In genomic region chr1:70760170-70760569, GRCh38 we compare ENCODE assay signal across 24 cellular contexts.
DNase-seq lines count a peak whose midpoint lies in the region; ATAC-seq, FAIRE-seq and TF ChIP-seq lines count a peak whose summit lies in the region.
"Had no signal": no experiment of that assay in that cellular context is flagged by ENCODE, and none has a peak within 500 bp of the region (broad histone marks: within the 10 kb centered on the region; RNA-seq: fewer than 3 reads in every experiment).

No MANE protein-coding gene starts in this region.

- H3K27ac Mint-ChIP-seq in HFFc6 (peak overlapping the region; percentile 4; the same call in 1 of the 2 replicates), astrocyte (ENCODE audit: unreplicated experiment) (peak overlapping the region; percentile 83)
- H3K27ac Mint-ChIP-seq: CD8-positive, alpha-beta memory T cell had no signal

- DNase-seq in AG08395 (ENCODE audit: low spot score), result peak; percentile 22
- DNase-seq in HFFc6, result peak; percentile 32
- DNase-seq in astrocyte (ENCODE audit: low read depth), result peak; percentile 2
- DNase-seq in kidney, result no peak
- no peak for DNase-seq in activated gamma-delta T cell (lab: John Stamatoyannopoulos, UW)
- no peak for DNase-seq in NCI-H69 (lab: John Stamatoyannopoulos, UW)
- DNase-seq: ACHN; Calu3; CD8-positive, alpha-beta memory T cell; DMS153; H7; Kasumi-1; MM.1S; NCI-H1092; NCI-H1436 treated with DMSO at 0.1 percent for 48 hours; NCI-H2029 treated with DMSO at 0.1 percent for 48 hours; NCI-H226; NCI-H510A treated with DMSO at 0.1 percent for 48 hours had no signal

- H3K79me2 ChIP-seq in astrocyte (ENCODE audit: insufficient read depth, low read length), result no peaks in the 10 kb centered on the region

- no peak overlapping the region for H3K9ac ChIP-seq in astrocyte (ENCODE audit: low read length)
- no peak overlapping the region for H3K9ac ChIP-seq in kidney (ENCODE audit: low read length in 2 of 2)

- peaks cover 25% of the 10 kb centered on the region for H3K9me3 Mint-ChIP-seq in HFFc6
- H3K9me3 Mint-ChIP-seq in astrocyte (ENCODE audit: unreplicated experiment), result peaks cover 2% of the 10 kb centered on the region

- peaks cover 6% of the 10 kb centered on the region for H3K36me3 Mint-ChIP-seq in HFFc6 (ENCODE audit: low read depth)
- no peaks in the 10 kb centered on the region for H3K36me3 Mint-ChIP-seq in astrocyte (ENCODE audit: low read depth, unreplicated experiment)
- H3K36me3 Mint-ChIP-seq: CD8-positive, alpha-beta memory T cell had no signal

- H3K27ac ChIP-seq in astrocyte (ENCODE audit: low read depth, low read length), result no peak overlapping the region
- H3K27ac ChIP-seq in kidney (ENCODE audit: low read depth in 2 of 2, low read length in 2 of 2), result no peak overlapping the region
- H3K27ac ChIP-seq: 22Rv1, C4-2B, SJSA1 had no signal

- H3K36me3 ChIP-seq in astrocyte (ENCODE audit: insufficient read depth, low read length) (no peaks in the 10 kb centered on the region), kidney (ENCODE audit: control insufficient read depth in 1 of 2, insufficient read depth in 2 of 2, low read length in 2 of 2) (no peaks in the 10 kb centered on the region)
- H3K36me3 ChIP-seq: SJSA1 had no signal

- FAIRE-seq in astrocyte (lab: Jason Lieb, UNC) (no peak), kidney (lab: Jason Lieb, UNC) (peak; percentile 25)

- ATAC-seq in HG03108 (IDR thresholded peaks at IDR 0.05; ENCODE audit: unreplicated experiment) (no peak), GM18511 (IDR thresholded peaks at IDR 0.05; ENCODE audit: unreplicated experiment) (no peak)
- ATAC-seq: Right ventricle myocardium inferior had no signal

- no peak overlapping the region for H3K4me2 ChIP-seq in astrocyte (ENCODE audit: low read length)

- H4K20me1 ChIP-seq in astrocyte (ENCODE audit: insufficient read depth, low read length), result no peaks in the 10 kb centered on the region

- H3K4me1 ChIP-seq in astrocyte (ENCODE audit: insufficient read depth, low read length) (no peaks in the 10 kb centered on the region), kidney (ENCODE audit: control insufficient read depth in 1 of 2, insufficient read depth in 1 of 2, low read depth in 1 of 2, low read length in 2 of 2) (no peaks in the 10 kb centered on the region)
- H3K4me1 ChIP-seq: SJSA1 had no signal

- peak overlapping the region; percentile 65; the same call in 1 of the 2 replicates for H3K4me3 Mint-ChIP-seq in HFFc6
- no peak overlapping the region for H3K4me3 Mint-ChIP-seq in astrocyte (ENCODE audit: unreplicated experiment)
- H3K4me3 Mint-ChIP-seq: CD8-positive, alpha-beta memory T cell had no signal

- intact Hi-C loops in kidney (cut with DNase I), result no loop called here

- no peaks in the 10 kb centered on the region for H3K27me3 Mint-ChIP-seq in HFFc6 (ENCODE audit: insufficient read depth)
- no peaks in the 10 kb centered on the region for H3K27me3 Mint-ChIP-seq in astrocyte (ENCODE audit: low read depth, unreplicated experiment)

- H3K27me3 ChIP-seq in astrocyte (ENCODE audit: insufficient read depth, low read length), result no peaks in the 10 kb centered on the region
- H3K27me3 ChIP-seq: SJSA1 had no signal

- no peaks in the 10 kb centered on the region for H3K9me3 ChIP-seq in astrocyte (ENCODE audit: insufficient read depth, low read depth, low read length)
- no peaks in the 10 kb centered on the region for H3K9me3 ChIP-seq in kidney (ENCODE audit: control insufficient read depth in 1 of 2, low read length in 2 of 2)

- no peak for TF ChIP-seq CTCF in HFFc6 (IDR thresholded peaks at IDR 0.05)
- TF ChIP-seq CTCF in astrocyte (IDR thresholded peaks at IDR 0.05; ENCODE audit: insufficient read depth, low read depth, low read length), result no peak
- no peak for TF ChIP-seq CTCF in kidney (IDR thresholded peaks at IDR 0.05; ENCODE audit: borderline replicate concordance, extremely low read depth, insufficient read depth)

- no peak overlapping the region for H2AFZ ChIP-seq in astrocyte (ENCODE audit: low read depth, low read length)

- H3K4me3 ChIP-seq in astrocyte (ENCODE audit: insufficient read depth, low read depth, low read length), result no peak overlapping the region
- no peak overlapping the region for H3K4me3 ChIP-seq in kidney (ENCODE audit: low read length in 2 of 2)
- H3K4me3 ChIP-seq: SJSA1 had no signal

- peaks cover 8% of the 10 kb centered on the region; the same call in 1 of the 2 replicates for H3K4me1 Mint-ChIP-seq in HFFc6 (ENCODE audit: low read depth)
- H3K4me1 Mint-ChIP-seq in astrocyte (ENCODE audit: low read depth, unreplicated experiment), result peaks cover 13% of the 10 kb centered on the region
- H3K4me1 Mint-ChIP-seq: CD8-positive, alpha-beta memory T cell had no signal

Comparison
In these comparisons a context has a peak if more than half of its experiments do, and no peak if none do; other contexts are left out.
1. DNase-seq: peak in AG08395 (single experiment), HFFc6 (single experiment) and astrocyte (single experiment); none in kidney (single experiment), activated gamma-delta T cell (single experiment) and NCI-H69 (single experiment).